In the genomic region with DNA sequence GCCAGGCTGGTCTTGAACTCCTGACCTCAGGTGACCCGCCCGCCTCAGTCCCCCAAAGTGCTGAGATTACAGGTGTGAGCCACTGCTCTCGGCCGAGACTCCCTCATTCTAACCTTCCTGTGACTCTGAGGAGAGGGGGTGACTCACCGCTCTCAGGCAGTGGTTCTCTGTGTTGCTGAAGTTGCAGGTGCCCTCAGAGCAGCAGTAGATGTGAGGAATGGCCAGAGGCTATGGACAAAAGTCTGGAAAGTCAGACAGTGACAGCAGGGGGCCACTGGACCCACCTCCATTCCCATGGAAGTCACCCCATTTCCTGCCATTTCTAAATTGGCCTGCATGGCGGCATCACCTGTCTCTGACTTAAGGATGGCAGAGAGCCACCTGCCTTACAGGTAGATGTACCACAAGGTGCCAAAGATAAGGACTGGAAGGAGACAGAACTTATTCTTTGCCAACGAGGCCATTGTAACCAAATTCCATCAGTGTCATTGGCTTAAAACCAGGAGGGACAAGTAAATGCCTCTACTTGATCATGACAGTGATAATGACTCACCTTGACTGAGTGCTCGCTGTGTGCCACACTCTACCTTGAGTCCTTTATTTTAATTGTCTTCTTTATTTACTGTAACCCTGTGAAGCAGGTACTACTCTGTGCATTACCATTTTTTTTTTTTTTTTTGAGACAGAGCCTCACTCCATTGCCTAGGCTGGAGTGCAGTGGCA, we compare ENCODE assay signal across 22 cellular contexts. TPM values are rescaled to one million over a fixed set of nuclear protein-coding genes. Genes with fewer than 3 reads are reported as not detected.
DNase-seq lines count a peak whose midpoint lies in the region; ATAC-seq and TF ChIP-seq lines count a peak whose summit lies in the region.
"Had no signal": no experiment of that assay in that cellular context is flagged by ENCODE, and none has a peak within 500 bp of the region (broad histone marks: within the 10 kb centered on the region; RNA-seq: fewer than 3 reads in every experiment).

No MANE protein-coding gene starts in this region.

- no peaks in the 10 kb centered on the region for H4K20me1 ChIP-seq in H9 (ENCODE audit: control insufficient read depth, insufficient read depth, insufficient read length)

- WGBS in esophagus squamous epithelium, 2 donors = 62 to 68% methylated on average over 3 to 7 of the region's 8 CpGs
- WGBS in H9 (ENCODE audit: extremely low coverage, insufficient read length, low lambda C conversion rate) = no CpG with 5 or more reads among the region's 8 CpGs

- no peak overlapping the region for H3T11ph ChIP-seq in H9 (ENCODE audit: low read length)

- no peak overlapping the region for H3K4ac ChIP-seq in H9 (ENCODE audit: low read depth, low read length)

- no peaks in the 10 kb centered on the region for H3K9me3 ChIP-seq in RWPE2 (ENCODE audit: severe bottlenecking)
- no peaks in the 10 kb centered on the region for H3K9me3 ChIP-seq in esophagus squamous epithelium
- no peaks in the 10 kb centered on the region for H3K9me3 ChIP-seq in H9 (ENCODE audit: control insufficient read depth, low read depth, low read length)
- H3K9me3 ChIP-seq in CD8-positive, alpha-beta T cell (ENCODE audit: low read length) = no peaks in the 10 kb centered on the region
- H3K9me3 ChIP-seq: BE2C, HAP-1, SK-N-SH had no signal

- H3K36me3 ChIP-seq in RWPE2 (ENCODE audit: low read depth) (no peaks in the 10 kb centered on the region), esophagus squamous epithelium (no peaks in the 10 kb centered on the region)
- H3K36me3 ChIP-seq in CD8-positive, alpha-beta T cell (ENCODE audit: insufficient read depth, low read length) = no peaks in the 10 kb centered on the region
- H3K36me3 ChIP-seq: BE2C, HAP-1 had no signal

- no peak for TF ChIP-seq POLR2A in esophagus squamous epithelium (IDR thresholded peaks at IDR 0.05)

- no peaks in the 10 kb centered on the region for H3K79me1 ChIP-seq in H9 (ENCODE audit: insufficient read depth, low read depth, low read length, poor library complexity, severe bottlenecking)

- no peak overlapping the region for H4K8ac ChIP-seq in H9 (replicated peaks; ENCODE audit: insufficient read length, low read depth, low read length)

- no peaks in the 10 kb centered on the region for H3K4me1 ChIP-seq in RWPE2 (ENCODE audit: insufficient read depth, poor library complexity, severe bottlenecking)
- H3K4me1 ChIP-seq in esophagus squamous epithelium = peaks cover 0 to 38% (median 0%) of the 10 kb centered on the region in 3 donors
- H3K4me1 ChIP-seq in H9 (ENCODE audit: insufficient read depth, low read length) = no peaks in the 10 kb centered on the region
- no peaks in the 10 kb centered on the region for H3K4me1 ChIP-seq in CD8-positive, alpha-beta T cell (ENCODE audit: insufficient read depth, low read length)
- H3K4me1 ChIP-seq: BE2C, HAP-1 had no signal

- no peak overlapping the region for H2BK5ac ChIP-seq in H9 (ENCODE audit: insufficient read length, low read length)

- no peak overlapping the region for H2AFZ ChIP-seq in H9 (ENCODE audit: low read length)

- POLR2A ChIA-PET in CD8-positive, alpha-beta T cell (lab: Charles Lee) = no interaction called here

- H2BK12ac ChIP-seq in H9 (ENCODE audit: insufficient read length, low read depth, low read length) = no peak overlapping the region

- H3K56ac ChIP-seq in H9 (ENCODE audit: insufficient read length, low read depth, low read length) = no peak overlapping the region

- ATAC-seq in RWPE2 (ENCODE audit: low read depth) = peak; percentile 88
- ATAC-seq in CD8-positive, alpha-beta T cell = no peak

- H3K4me3 Mint-ChIP-seq in H9 = no peak overlapping the region
- H3K4me3 Mint-ChIP-seq in CD8-positive, alpha-beta T cell = no peak overlapping the region

- no peaks in the 10 kb centered on the region for H3K79me2 ChIP-seq in H9 (ENCODE audit: insufficient read depth, low read length)

- intact Hi-C loops in esophagus squamous epithelium (cut with DNase I) = no loop called here
- intact Hi-C loops in CD8-positive, alpha-beta T cell (cut with DNase I, micrococcal nuclease) = no loop called here

- H3K4me1 Mint-ChIP-seq in H9 = peaks cover 0 to 5% of the 10 kb centered on the region in 2 experiments; a peak in 1 of 4 replicates
- no peaks in the 10 kb centered on the region for H3K4me1 Mint-ChIP-seq in CD8-positive, alpha-beta T cell (ENCODE audit: low read depth)

- no peak overlapping the region for H4K5ac ChIP-seq in H9 (ENCODE audit: insufficient read length, low read depth, low read length)

- no peaks in the 10 kb centered on the region for H3K36me3 Mint-ChIP-seq in H9 (ENCODE audit: insufficient read depth in 1 of 3, low read depth in 3 of 3)
- H3K36me3 Mint-ChIP-seq in CD8-positive, alpha-beta T cell = no peaks in the 10 kb centered on the region

- H2BK15ac ChIP-seq in H9 (ENCODE audit: low read depth, low read length) = no peak overlapping the region

- no peak overlapping the region for H2AK5ac ChIP-seq in H9 (ENCODE audit: insufficient read length, low read length)

- H3K9me3 Mint-ChIP-seq in H9 = no peaks in the 10 kb centered on the region
- no peaks in the 10 kb centered on the region for H3K9me3 Mint-ChIP-seq in CD8-positive, alpha-beta T cell

- H4K91ac ChIP-seq in H9 (ENCODE audit: insufficient read length, low read depth, low read length) = no peak overlapping the region

- no peaks in the 10 kb centered on the region for H3K27me3 Mint-ChIP-seq in H9 (ENCODE audit: low read depth)
- no peaks in the 10 kb centered on the region for H3K27me3 Mint-ChIP-seq in CD8-positive, alpha-beta T cell (ENCODE audit: low read depth)

- no peak overlapping the region for H3K18ac ChIP-seq in H9 (ENCODE audit: insufficient read length, low read depth, low read length)

- H3K14ac ChIP-seq in H9 (ENCODE audit: insufficient read depth, low read length) = no peak overlapping the region

- H3K23ac ChIP-seq in H9 (ENCODE audit: insufficient read length, low read depth, low read length) = no peak overlapping the region

- no peak overlapping the region for H3K9ac ChIP-seq in H9 (ENCODE audit: extremely low read depth, insufficient read length, low read length)
- H3K9ac ChIP-seq: SK-N-SH had no signal

- no peak overlapping the region for H3K27ac Mint-ChIP-seq in H9
- no peak overlapping the region for H3K27ac Mint-ChIP-seq in CD8-positive, alpha-beta T cell

- H3K4me2 ChIP-seq in H9 (ENCODE audit: insufficient read depth, insufficient read length, low read length) = no peak overlapping the region
- H3K4me2 ChIP-seq: SK-N-SH had no signal

- H3K27ac ChIP-seq in RWPE2 (ENCODE audit: poor library complexity, severe bottlenecking) (no peak overlapping the region), esophagus squamous epithelium (peak overlapping the region; percentile 42 to 84 (median 70)), H9 (ENCODE audit: insufficient read length, low read depth, low read length) (no peak overlapping the region)
- H3K27ac ChIP-seq in CD8-positive, alpha-beta T cell (ENCODE audit: low read depth, low read length) = no peak overlapping the region

- DNase-seq in A172 (ENCODE audit: low spot score) (peak; percentile 25), LNCaP clone FGC (ENCODE audit: low read depth) (peak; percentile 55), RWPE2 (ENCODE audit: low spot score) (no peak), esophagus squamous epithelium (lab: John Stamatoyannopoulos, UW) (no peak), H9 (no peak)
- no peak for DNase-seq in activated CD4-positive, alpha-beta T cell treated with anti-CD3 and anti-CD28 coated beads, Interleukin-2, amount 50 U/mL, for 1 hour
- no peak for DNase-seq in activated CD4-positive, CD25-positive, alpha-beta regulatory T cell treated with anti-CD3 and anti-CD28 coated beads, Interleukin-2, amount 50 U/mL, for 72 hours
- DNase-seq in CD8-positive, alpha-beta T cell = no peak
- DNase-seq: BE2C, COR-L47, DMS 273 treated with DMSO at 0.1 percent for 48 hours, Karpas-422, NCI-H1092 treated with DMSO at 0.1 percent for 48 hours, NCI-H1436 treated with DMSO at 0.1 percent for 48 hours, NCI-H2029 treated with DMSO at 0.1 percent for 48 hours, NCI-H345, NCI-H524, NCI-H82, OCI-M1, SHP77 treated with DMSO at 0.1 percent for 48 hours, SK-N-SH had no signal

- no peaks in the 10 kb centered on the region for H3K27me3 ChIP-seq in RWPE2 (ENCODE audit: insufficient read depth, poor library complexity, severe bottlenecking)
- no peaks in the 10 kb centered on the region for H3K27me3 ChIP-seq in esophagus squamous epithelium
- H3K27me3 ChIP-seq in H9 (ENCODE audit: insufficient read depth, low read length) = no peaks in the 10 kb centered on the region
- H3K27me3 ChIP-seq in CD8-positive, alpha-beta T cell (ENCODE audit: insufficient read depth, low read length) = no peaks in the 10 kb centered on the region
- H3K27me3 ChIP-seq: BE2C had no signal

- no peak for TF ChIP-seq CTCF in LNCaP clone FGC (IDR thresholded peaks at IDR 0.05; ENCODE audit: control insufficient read depth, extremely low read depth, insufficient read depth)
- no peak for TF ChIP-seq CTCF in RWPE2 (IDR thresholded peaks at IDR 0.05; ENCODE audit: poor library complexity, severe bottlenecking)
- TF ChIP-seq CTCF in esophagus squamous epithelium (IDR thresholded peaks at IDR 0.05) = no peak
- no peak for TF ChIP-seq CTCF in H9 (conservative IDR thresholded peaks at IDR 0.05)
- no peak for TF ChIP-seq CTCF in CD8-positive, alpha-beta T cell (IDR thresholded peaks at IDR 0.05)

- CTCF ChIA-PET in CD8-positive, alpha-beta T cell (lab: Charles Lee) = interaction anchor here (1.0 kb wide), 1 partner anchor 36 kb away, joined by 3 read pairs; no protein-coding TSS in a partner anchor

- H2BK20ac ChIP-seq in H9 (ENCODE audit: low read depth, low read length, poor library complexity, severe bottlenecking) = no peak overlapping the region

- peaks cover 2% of the 10 kb centered on the region for H3K23me2 ChIP-seq in H9 (ENCODE audit: insufficient read length, low read depth, low read length, poor library complexity, severe bottlenecking)

- no peak overlapping the region for H2BK120ac ChIP-seq in H9 (ENCODE audit: low read depth, low read length, poor library complexity, severe bottlenecking)

- no peak overlapping the region for H3K4me3 ChIP-seq in LNCaP clone FGC (ENCODE audit: low read depth, low read length)
- no peak overlapping the region for H3K4me3 ChIP-seq in RWPE2 (ENCODE audit: severe bottlenecking)
- no peak overlapping the region for H3K4me3 ChIP-seq in esophagus squamous epithelium
- H3K4me3 ChIP-seq in CD8-positive, alpha-beta T cell (ENCODE audit: low read depth, low read length) = no peak overlapping the region
- H3K4me3 ChIP-seq: HAP-1 had no signal

RNA-seq across cellular contexts. Expression of gene CNOT1, which starts 15.3 kb away (rescaled TPM):
- total RNA-seq in A172 (2014; rRNA removed; shearing (Covaris generic)) = 58.5 and 60.4 TPM in 2 replicates
- 100 to 1,000 TPM; 124 to 229 (median 153) TPM for total RNA-seq in esophagus squamous epithelium
- 314 and 328 TPM in 2 replicates for total RNA-seq in H9 (2021)
- 100 to 1,000 TPM; 165 to 177 TPM for total RNA-seq in CD8-positive, alpha-beta T cell

RNA-seq across cellular contexts. Expression of gene SLC38A7, which starts 39.6 kb away (rescaled TPM):
- total RNA-seq in A172 (2014; rRNA removed; shearing (Covaris generic)) = 20.3 and 20.5 TPM in 2 replicates
- total RNA-seq in esophagus squamous epithelium = 10 to 100 TPM in 3 of 4 donors, 1 to 10 TPM in 1; 9.1 to 15.6 (median 13.1) TPM
- total RNA-seq in H9 (2021) = 25.0 and 26.6 TPM in 2 replicates
- 1 to 10 TPM; 3.7 to 4.6 TPM for total RNA-seq in CD8-positive, alpha-beta T cell

Comparison
In these comparisons a context has a peak if more than half of its experiments do, and no peak if none do; other contexts are left out.
1. DNase-seq: peak in A172 (single experiment) and LNCaP clone FGC (single experiment); none in RWPE2 (single experiment), esophagus squamous epithelium (single experiment), activated CD4-positive, alpha-beta T cell treated with anti-CD3 and anti-CD28 coated beads, Interleukin-2, amount 50 U/mL, for 1 hour (single experiment), activated CD4-positive, CD25-positive, alpha-beta regulatory T cell treated with anti-CD3 and anti-CD28 coated beads, Interleukin-2, amount 50 U/mL, for 72 hours (single experiment), H9 (single experiment) and CD8-positive, alpha-beta T cell (0 of 7).
2. H3K27ac ChIP-seq: peak in esophagus squamous epithelium (4 of 4); none in RWPE2 (single experiment), H9 (single experiment) and CD8-positive, alpha-beta T cell (single experiment).